In the genomic region with DNA sequence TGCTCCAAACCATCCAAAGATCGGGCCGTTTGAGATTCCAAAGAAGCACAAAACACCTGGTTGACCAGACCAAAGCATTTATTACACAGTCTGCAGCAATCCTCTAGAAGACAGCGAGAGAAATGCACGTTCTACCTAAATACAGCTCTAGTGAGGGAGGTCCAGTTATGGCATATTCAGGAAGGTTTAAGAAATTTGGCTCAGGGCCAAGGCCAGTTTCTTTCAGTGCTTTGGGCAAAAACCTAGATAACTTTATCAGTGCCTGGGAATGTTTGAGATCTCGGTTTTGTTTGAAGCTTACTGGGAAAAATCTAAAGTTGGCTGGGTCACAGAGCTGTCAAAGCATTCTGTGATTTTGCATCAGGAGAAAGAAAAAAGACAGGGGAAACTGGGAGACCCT, we compare ENCODE assay signal across 1 cellular context.
TF ChIP-seq lines count a peak whose summit lies in the region.

No MANE protein-coding gene starts in this region.

TF ChIP-seq in K562, 482 proteins besides CTCF, POLR2A, EP300 and RAD21 (continued from another document):
- TF ChIP-seq, protein P1, sequence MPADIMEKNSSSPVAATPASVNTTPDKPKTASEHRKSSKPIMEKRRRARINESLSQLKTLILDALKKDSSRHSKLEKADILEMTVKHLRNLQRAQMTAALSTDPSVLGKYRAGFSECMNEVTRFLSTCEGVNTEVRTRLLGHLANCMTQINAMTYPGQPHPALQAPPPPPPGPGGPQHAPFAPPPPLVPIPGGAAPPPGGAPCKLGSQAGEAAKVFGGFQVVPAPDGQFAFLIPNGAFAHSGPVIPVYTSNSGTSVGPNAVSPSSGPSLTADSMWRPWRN (IDR thresholded peaks at IDR 0.05; ENCODE audit: low read depth): no peak
- TF ChIP-seq CREM (IDR thresholded peaks at IDR 0.05; ENCODE audit: low read depth) (no peak), SMAD3 (CRISPR knock-in tag; conservative IDR thresholded peaks at IDR 0.05) (no peak)
